ENCODE assay signal across 8 cellular contexts in genomic region chr7:19665399-19666008, GRCh38. TPM values are rescaled to one million over a fixed set of nuclear protein-coding genes. Genes with fewer than 3 reads are reported as not detected.
DNase-seq lines count a peak whose midpoint lies in the region; ATAC-seq and TF ChIP-seq lines count a peak whose summit lies in the region.

No MANE protein-coding gene starts in this region.

- intact Hi-C loops in upper lobe of right lung (cut with DNase I), result no loop called here

- H3K4me1 ChIP-seq in Loucy (ENCODE audit: insufficient read depth, low read length, poor library complexity, severe bottlenecking), result peaks cover 33% of the 10 kb centered on the region
- H3K4me1 ChIP-seq in upper lobe of right lung, result no peaks in the 10 kb centered on the region

- H3K9ac ChIP-seq in Loucy (ENCODE audit: low read depth, low read length, poor library complexity, severe bottlenecking), result peak overlapping the region; percentile 11

- no peaks in the 10 kb centered on the region for H3F3A ChIP-seq in Loucy (ENCODE audit: low read depth)

- peak; percentile 85 for TF ChIP-seq CTCF in Loucy (conservative IDR thresholded peaks at IDR 0.05; ENCODE audit: low read length)
- TF ChIP-seq CTCF in upper lobe of right lung (IDR thresholded peaks at IDR 0.05), result peak; percentile 64

- no peaks in the 10 kb centered on the region for H3K9me3 ChIP-seq in Loucy (ENCODE audit: insufficient read depth, low read depth, low read length)
- H3K9me3 ChIP-seq in upper lobe of right lung, result no peaks in the 10 kb centered on the region

- H3K36me3 ChIP-seq in Loucy (ENCODE audit: insufficient read depth, low read length) (no peaks in the 10 kb centered on the region), upper lobe of right lung (no peaks in the 10 kb centered on the region)

- no peaks in the 10 kb centered on the region for H3K9me2 ChIP-seq in Loucy (replicated peaks; ENCODE audit: low read depth, low read length)

- no peaks in the 10 kb centered on the region for H3K27me3 ChIP-seq in Loucy (ENCODE audit: insufficient read depth, low read length, poor library complexity, severe bottlenecking)
- H3K27me3 ChIP-seq in upper lobe of right lung, result peaks cover 1% of the 10 kb centered on the region

- peak overlapping the region; percentile 23 for H3K4me3 ChIP-seq in Loucy (ENCODE audit: low read length, poor library complexity, severe bottlenecking)
- no peak overlapping the region for H3K4me3 ChIP-seq in upper lobe of right lung

- ATAC-seq in GM21619 (IDR thresholded peaks at IDR 0.05; ENCODE audit: unreplicated experiment) (peak; percentile 68), upper lobe of right lung (no peak), GM21717 (IDR thresholded peaks at IDR 0.05; ENCODE audit: unreplicated experiment) (no peak)

- H3K27ac ChIP-seq in upper lobe of right lung, result no peak overlapping the region

- H3K79me2 ChIP-seq in Loucy (ENCODE audit: insufficient read depth, low read length), result no peaks in the 10 kb centered on the region

- peak overlapping the region; percentile 56 for H3K4me2 ChIP-seq in Loucy (ENCODE audit: low read depth, low read length, poor library complexity, severe bottlenecking)

- H4K20me1 ChIP-seq in Loucy (ENCODE audit: insufficient read depth, low read length, poor library complexity, severe bottlenecking), result no peaks in the 10 kb centered on the region

- H2AFZ ChIP-seq in Loucy (ENCODE audit: low read length), result peak overlapping the region; percentile 88

- DNase-seq in EH (ENCODE audit: low read depth) (peak; percentile 29), SW480 (ENCODE audit: low spot score) (peak; percentile 71), germinal center (ENCODE audit: low spot score) (peak; percentile 28), upper lobe of right lung (no peak), 8988T (no peak)

RNA-seq across cellular contexts. Expression of gene POLR1F, which starts 43.3 kb away (rescaled TPM):
- 11.5 TPM for total RNA-seq in upper lobe of right lung

Comparison
In these comparisons a context has a peak if more than half of its experiments do, and no peak if none do; other contexts are left out.
1. DNase-seq: peak in EH (single experiment), SW480 (single experiment) and germinal center (single experiment); none in upper lobe of right lung (single experiment) and 8988T (single experiment).